Comparison of ENCODE assay signal across 10 cellular contexts in genomic region chr5:15385553-15385952, GRCh38.
"Had no signal": no experiment of that assay in that cellular context is flagged by ENCODE, and none has a peak within 500 bp of the region (broad histone marks: within the 10 kb centered on the region; RNA-seq: fewer than 3 reads in every experiment).

No MANE protein-coding gene starts in this region.

- H3K9ac ChIP-seq: GM23248 had no signal

- H2AFZ ChIP-seq: GM23248 had no signal

- H3K9me3 ChIP-seq: HAP-1 had no signal

- H3K27me3 Mint-ChIP-seq: IgD-negative memory B cell had no signal

- ATAC-seq: HCT116, HepG2 had no signal

- H3K36me3 ChIP-seq: HAP-1 had no signal

- H3K4me1 ChIP-seq: HAP-1 had no signal

- H3K27ac ChIP-seq: GM23248, HL-60 had no signal

- H3K4me3 ChIP-seq: GM23248, HAP-1 had no signal

- H3K4me3 Mint-ChIP-seq: HFFc6, IgD-negative memory B cell had no signal

- H3K9me3 Mint-ChIP-seq: HFFc6 had no signal

- DNase-seq: GM23248, GOT3, H7, HFFc6, KBM-7 had no signal

- H3K27ac Mint-ChIP-seq: HFFc6, IgD-negative memory B cell had no signal
